Comparison of ENCODE assay signal across 16 cellular contexts in the genomic region with DNA sequence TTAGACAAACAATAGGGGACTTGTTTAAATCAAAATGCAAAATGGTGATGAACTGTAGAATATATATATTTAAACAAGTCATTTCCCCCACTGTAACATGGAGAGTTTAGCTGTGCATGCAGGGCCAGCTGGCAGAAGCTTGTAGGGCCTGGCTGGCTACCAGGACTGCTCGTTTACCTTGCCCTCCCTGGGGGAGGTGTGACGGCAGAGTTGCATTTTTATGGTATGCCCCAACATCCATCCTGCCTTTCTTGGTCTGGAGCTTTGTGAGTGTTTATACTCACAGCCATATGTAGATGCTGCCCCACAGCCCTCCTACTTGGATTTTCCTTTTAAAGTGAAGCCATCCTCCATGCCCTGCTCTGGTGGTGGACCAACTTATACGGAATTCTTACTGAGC.
DNase-seq lines count a peak whose midpoint lies in the region; ATAC-seq and TF ChIP-seq lines count a peak whose summit lies in the region.
"Had no signal": no experiment of that assay in that cellular context is flagged by ENCODE, and none has a peak within 500 bp of the region (broad histone marks: within the 10 kb centered on the region; RNA-seq: fewer than 3 reads in every experiment).

No MANE protein-coding gene starts in this region.

- H3K9me3 ChIP-seq in SK-N-SH (no peaks in the 10 kb centered on the region), gastroesophageal sphincter (no peaks in the 10 kb centered on the region)
- H3K9me3 ChIP-seq: pancreas had no signal

- CTCF ChIA-PET in SK-N-SH (lab: Yijun Ruan, JAX) = interaction anchor here (0.6 to 5.4 kb wide), 11 partner anchors 9 to 353 kb away, joined by 3 to 22 read pairs (median 3); no protein-coding TSS in a partner anchor

- H4K20me1 ChIP-seq in SK-N-SH (ENCODE audit: insufficient read depth) = no peaks in the 10 kb centered on the region

- H3K27ac ChIP-seq in SK-N-SH (ENCODE audit: low read depth in 2 of 2, low read length in 1 of 2) (peak overlapping the region in 1 of 2 experiments; percentile 48; a peak in 2 of 4 replicates), gastroesophageal sphincter (peak overlapping the region in 3 of 4 donors; percentile 66 to 83 (median 82))
- H3K27ac ChIP-seq: pancreas had no signal

- H3K27me3 ChIP-seq in SK-N-SH (ENCODE audit: insufficient read depth) (no peaks in the 10 kb centered on the region), gastroesophageal sphincter (no peaks in the 10 kb centered on the region)
- H3K27me3 ChIP-seq: pancreas had no signal

- TF ChIP-seq RAD21 in SK-N-SH (IDR thresholded peaks at IDR 0.05; ENCODE audit: low read length) = no peak

- H3K4me2 ChIP-seq in SK-N-SH = no peak overlapping the region
- H3K4me2 ChIP-seq: smooth muscle cell had no signal

- peaks cover 12% of the 10 kb centered on the region for H3F3A ChIP-seq in SK-N-SH (replicated peaks; ENCODE audit: insufficient read depth)

- no peak for TF ChIP-seq POLR2A in gastroesophageal sphincter (IDR thresholded peaks at IDR 0.05)

- H2AFZ ChIP-seq in SK-N-SH (ENCODE audit: low read depth) = no peak overlapping the region

- no peak for DNase-seq in SK-N-SH
- peak; percentile 74 for DNase-seq in NCI-H446 treated with DMSO at 0.1 percent for 48 hours (lab: John Stamatoyannopoulos, UW)
- DNase-seq in ureter (ENCODE audit: low spot score) = peak; percentile 17
- no peak for DNase-seq in COR-L47 (lab: John Stamatoyannopoulos, UW)
- no peak for DNase-seq in NCI-H2107 treated with DMSO at 0.1 percent for 48 hours (lab: John Stamatoyannopoulos, UW; ENCODE audit: unreplicated experiment)
- DNase-seq: activated CD4-positive, alpha-beta T cell treated with anti-CD3 and anti-CD28 coated beads, Interleukin-2, amount 10 ng/mL, durations not matched to agents 7 days and 5 days; activated naive CD8-positive, alpha-beta T cell treated with anti-CD3 and anti-CD28 coated beads for 36 hours; activated T-cell treated with anti-CD3 and anti-CD28 coated beads, Interleukin-2, amount 50 U/mL, for 1 hour; DND-41; effector memory CD8-positive, alpha-beta T cell; pancreas; T1000 had no signal

- POLR2A ChIA-PET in SK-N-SH (lab: Yijun Ruan, JAX) = interaction anchor here (0.6 to 1.7 kb wide), 5 partner anchors 9 to 249 kb away, joined by 3 to 4 read pairs (median 4); no protein-coding TSS in a partner anchor

- H3K79me2 ChIP-seq in SK-N-SH (ENCODE audit: insufficient read depth) = no peaks in the 10 kb centered on the region

- peak; percentile 37; the same call in 2 of the 3 replicates for ATAC-seq in SK-N-SH treated with all-trans-retinoic acid at 6 μM for 48 hours
- no peak for ATAC-seq in gastroesophageal sphincter
- ATAC-seq in GM19328 (IDR thresholded peaks at IDR 0.05; ENCODE audit: unreplicated experiment) = no peak
- ATAC-seq: effector memory CD8-positive, alpha-beta T cell; pancreas had no signal

- peaks cover 12 to 43% of the 10 kb centered on the region in 2 experiments; a peak in 3 of 4 replicates for H3K4me1 ChIP-seq in SK-N-SH (ENCODE audit: control insufficient read depth in 1 of 2, insufficient read depth in 2 of 2, low read depth in 1 of 2, low read length in 1 of 2)
- peaks cover 14 to 99% (median 34%) of the 10 kb centered on the region in 3 donors for H3K4me1 ChIP-seq in gastroesophageal sphincter

- WGBS in SK-N-SH (ENCODE audit: low lambda C conversion rate) = 68% methylated on average over 3 of the region's 3 CpGs
- WGBS in gastroesophageal sphincter (ENCODE audit: low coverage in 1 of 2), 2 donors = 46% methylated on average over 2 of the region's 3 CpGs; no CpG with 5 or more reads in 1 of the 2 donors

- H3K4me3 ChIP-seq in SK-N-SH (ENCODE audit: low read depth in 2 of 2, low read length in 1 of 2) = no peak overlapping the region
- H3K4me3 ChIP-seq in gastroesophageal sphincter = no peak overlapping the region
- H3K4me3 ChIP-seq: pancreas, smooth muscle cell had no signal

- TF ChIP-seq CTCF in SK-N-SH (IDR thresholded peaks at IDR 0.05) (no peak), gastroesophageal sphincter (IDR thresholded peaks at IDR 0.05) (no peak)

- no peak overlapping the region for H3K9ac ChIP-seq in SK-N-SH

- TF ChIP-seq EP300 in SK-N-SH (IDR thresholded peaks at IDR 0.05; ENCODE audit: borderline replicate concordance in 1 of 2, low read depth in 1 of 2, low read length in 1 of 2) (no peak), gastroesophageal sphincter (IDR thresholded peaks at IDR 0.05) (no peak)

- H3K36me3 ChIP-seq in SK-N-SH (replicated peaks in 1 of 2; ENCODE audit: control insufficient read depth in 1 of 2, insufficient read depth in 2 of 2, low read length in 1 of 2) (no peaks in the 10 kb centered on the region), gastroesophageal sphincter (no peaks in the 10 kb centered on the region)
- H3K36me3 ChIP-seq: pancreas had no signal

- no peaks in the 10 kb centered on the region for H3K9me2 ChIP-seq in SK-N-SH

TF ChIP-seq in SK-N-SH treated with all-trans-retinoic acid at 6 μM for 48 hours, 23 proteins besides CTCF, POLR2A, EP300 and RAD21 (continues in another document):
- TF ChIP-seq ZNF8 (CRISPR knock-in tag; IDR thresholded peaks at IDR 0.05) (no peak), ZFP3 (CRISPR knock-in tag; IDR thresholded peaks at IDR 0.05) (no peak), SNAI2 (CRISPR knock-in tag; IDR thresholded peaks at IDR 0.05) (no peak), TOX (CRISPR knock-in tag; IDR thresholded peaks at IDR 0.05; ENCODE audit: borderline replicate concordance) (no peak), ZFP30 (CRISPR knock-in tag; IDR thresholded peaks at IDR 0.05) (no peak), ISL1 (CRISPR knock-in tag; IDR thresholded peaks at IDR 0.05) (no peak)
- TF ChIP-seq, protein P1, sequence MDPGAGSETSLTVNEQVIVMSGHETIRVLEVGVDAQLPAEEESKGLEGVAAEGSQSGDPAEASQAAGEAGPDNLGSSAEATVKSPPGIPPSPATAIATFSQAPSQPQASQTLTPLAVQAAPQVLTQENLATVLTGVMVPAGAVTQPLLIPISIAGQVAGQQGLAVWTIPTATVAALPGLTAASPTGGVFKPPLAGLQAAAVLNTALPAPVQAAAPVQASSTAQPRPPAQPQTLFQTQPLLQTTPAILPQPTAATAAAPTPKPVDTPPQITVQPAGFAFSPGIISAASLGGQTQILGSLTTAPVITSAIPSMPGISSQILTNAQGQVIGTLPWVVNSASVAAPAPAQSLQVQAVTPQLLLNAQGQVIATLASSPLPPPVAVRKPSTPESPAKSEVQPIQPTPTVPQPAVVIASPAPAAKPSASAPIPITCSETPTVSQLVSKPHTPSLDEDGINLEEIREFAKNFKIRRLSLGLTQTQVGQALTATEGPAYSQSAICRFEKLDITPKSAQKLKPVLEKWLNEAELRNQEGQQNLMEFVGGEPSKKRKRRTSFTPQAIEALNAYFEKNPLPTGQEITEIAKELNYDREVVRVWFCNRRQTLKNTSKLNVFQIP (CRISPR knock-in tag; IDR thresholded peaks at IDR 0.05; ENCODE audit: borderline replicate concordance, low read depth) = no peak

TF ChIP-seq in SK-N-SH, 30 proteins besides CTCF, POLR2A, EP300 and RAD21 (continues in another document):
- TF ChIP-seq PBX3 (IDR thresholded peaks at IDR 0.05) (no peak), TEAD4 (IDR thresholded peaks at IDR 0.05; ENCODE audit: borderline replicate concordance, insufficient read depth) (no peak), NFIC (IDR thresholded peaks at IDR 0.05; ENCODE audit: borderline replicate concordance) (no peak), GABPA (IDR thresholded peaks at IDR 0.05; ENCODE audit: low read depth) (no peak), GATA2 (CRISPR knock-in tag; IDR thresholded peaks at IDR 0.05) (no peak), POLR2AphosphoS5 (IDR thresholded peaks at IDR 0.05; ENCODE audit: low read depth, low read length) (no peak), JUND (IDR thresholded peaks at IDR 0.05) (no peak), EZH2phosphoT487 (IDR thresholded peaks at IDR 0.05; ENCODE audit: borderline replicate concordance, low read depth) (no peak), CHD2 (IDR thresholded peaks at IDR 0.05; ENCODE audit: low read length, partially characterized antibody) (no peak), SMC3 (IDR thresholded peaks at IDR 0.05; ENCODE audit: low read depth, low read length) (no peak)
- TF ChIP-seq, protein P2, sequence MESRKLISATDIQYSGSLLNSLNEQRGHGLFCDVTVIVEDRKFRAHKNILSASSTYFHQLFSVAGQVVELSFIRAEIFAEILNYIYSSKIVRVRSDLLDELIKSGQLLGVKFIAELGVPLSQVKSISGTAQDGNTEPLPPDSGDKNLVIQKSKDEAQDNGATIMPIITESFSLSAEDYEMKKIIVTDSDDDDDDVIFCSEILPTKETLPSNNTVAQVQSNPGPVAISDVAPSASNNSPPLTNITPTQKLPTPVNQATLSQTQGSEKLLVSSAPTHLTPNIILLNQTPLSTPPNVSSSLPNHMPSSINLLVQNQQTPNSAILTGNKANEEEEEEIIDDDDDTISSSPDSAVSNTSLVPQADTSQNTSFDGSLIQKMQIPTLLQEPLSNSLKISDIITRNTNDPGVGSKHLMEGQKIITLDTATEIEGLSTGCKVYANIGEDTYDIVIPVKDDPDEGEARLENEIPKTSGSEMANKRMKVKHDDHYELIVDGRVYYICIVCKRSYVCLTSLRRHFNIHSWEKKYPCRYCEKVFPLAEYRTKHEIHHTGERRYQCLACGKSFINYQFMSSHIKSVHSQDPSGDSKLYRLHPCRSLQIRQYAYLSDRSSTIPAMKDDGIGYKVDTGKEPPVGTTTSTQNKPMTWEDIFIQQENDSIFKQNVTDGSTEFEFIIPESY (IDR thresholded peaks at IDR 0.05; ENCODE audit: borderline replicate concordance, low read depth) = no peak
- TF ChIP-seq, protein P3, sequence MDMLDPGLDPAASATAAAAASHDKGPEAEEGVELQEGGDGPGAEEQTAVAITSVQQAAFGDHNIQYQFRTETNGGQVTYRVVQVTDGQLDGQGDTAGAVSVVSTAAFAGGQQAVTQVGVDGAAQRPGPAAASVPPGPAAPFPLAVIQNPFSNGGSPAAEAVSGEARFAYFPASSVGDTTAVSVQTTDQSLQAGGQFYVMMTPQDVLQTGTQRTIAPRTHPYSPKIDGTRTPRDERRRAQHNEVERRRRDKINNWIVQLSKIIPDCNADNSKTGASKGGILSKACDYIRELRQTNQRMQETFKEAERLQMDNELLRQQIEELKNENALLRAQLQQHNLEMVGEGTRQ (IDR thresholded peaks at IDR 0.05; ENCODE audit: borderline replicate concordance, low read depth, low read length) = no peak

Comparison
In these comparisons a context has a peak if more than half of its experiments do, and no peak if none do; other contexts are left out.
1. DNase-seq: peak in NCI-H446 treated with DMSO at 0.1 percent for 48 hours (single experiment) and ureter (single experiment); none in SK-N-SH (single experiment), COR-L47 (single experiment) and NCI-H2107 treated with DMSO at 0.1 percent for 48 hours (single experiment).